23 cellular contexts compared by ENCODE assay signal in the genomic region with DNA sequence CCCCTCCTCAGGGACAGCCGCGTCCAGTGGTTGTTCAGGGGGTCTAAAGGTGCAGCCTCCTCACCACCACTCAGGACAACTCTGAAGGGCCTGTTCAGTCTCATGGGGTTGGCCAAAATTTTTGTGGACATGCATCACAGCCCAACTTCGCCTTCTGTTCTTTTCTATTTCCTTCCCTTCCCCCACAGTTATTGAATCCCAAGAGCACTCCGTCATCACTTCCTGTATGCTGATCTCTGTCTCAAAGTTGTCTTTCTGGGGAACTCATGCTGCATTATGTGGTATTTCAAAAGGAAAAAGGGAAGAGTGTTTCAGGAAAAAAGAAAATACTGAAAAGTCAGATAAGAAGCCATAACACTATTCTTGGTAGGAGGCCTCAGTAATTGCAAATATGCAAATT.
"Had no signal": no experiment of that assay in that cellular context is flagged by ENCODE, and none has a peak within 500 bp of the region (broad histone marks: within the 10 kb centered on the region; RNA-seq: fewer than 3 reads in every experiment).

No MANE protein-coding gene starts in this region.

- DNase-seq: activated CD4-positive, alpha-beta T cell treated with anti-CD3 and anti-CD28 coated beads, Interleukin-2, amount 50 U/mL, for 4 hours; activated effector memory CD4-positive, alpha-beta T cell treated with anti-CD3 and anti-CD28 coated beads, Interleukin-2, amount 50 U/mL, for 16 hours; activated naive CD4-positive, alpha-beta T cell treated with anti-CD3 and anti-CD28 coated beads, Interleukin-2, amount 50 U/mL, for 16 hours; activated T-cell treated with anti-CD3 and anti-CD28 coated beads, Interleukin-2, amount 50 U/mL, for 72 hours; cortex of kidney; heart right ventricle; mesenchymal stem cell; naive thymus-derived CD4-positive, alpha-beta T cell; ovary; psoas muscle; right cardiac atrium; stimulated activated CD4-positive, alpha-beta T cell treated with anti-CD3 and anti-CD28 coated beads, Interleukin-15, amount 100 ng/mL, for 24 hours; stimulated activated CD4-positive, alpha-beta T cell treated with anti-CD3 and anti-CD28 coated beads, Interleukin-2, amount 100 ng/mL, for 48 hours; transverse colon; WERI-Rb-1 had no signal

- H3K36me3 Mint-ChIP-seq: naive thymus-derived CD4-positive, alpha-beta T cell; neural progenitor cell had no signal

- H3K4me1 Mint-ChIP-seq: central memory CD8-positive, alpha-beta T cell; naive thymus-derived CD4-positive, alpha-beta T cell; neural progenitor cell had no signal

- H3K9me3 ChIP-seq: ascending aorta, gastroesophageal sphincter, ovary, transverse colon, vagina had no signal

- H3K4me1 ChIP-seq: ascending aorta, gastroesophageal sphincter, heart right ventricle, neural progenitor cell, psoas muscle, transverse colon, vagina had no signal

- H3K27ac ChIP-seq: ascending aorta, gastroesophageal sphincter, heart right ventricle, neural progenitor cell, ovary, psoas muscle, skin epidermis, transverse colon, vagina, WERI-Rb-1 had no signal

- H3K36me3 ChIP-seq: ascending aorta, gastroesophageal sphincter, heart right ventricle, neural progenitor cell, ovary, transverse colon, vagina, WERI-Rb-1 had no signal

- ATAC-seq: activated T-cell treated with anti-CD3 and anti-CD28 coated beads, Interleukin-2, amount 50 U/mL, for 72 hours; esophagus mucosa; gastroesophageal sphincter; heart right ventricle; naive thymus-derived CD4-positive, alpha-beta T cell; psoas muscle; right cardiac atrium had no signal

- H3K27me3 Mint-ChIP-seq: central memory CD8-positive, alpha-beta T cell; naive thymus-derived CD4-positive, alpha-beta T cell; stimulated activated naive CD8-positive, alpha-beta T cell treated with anti-CD3 and anti-CD28 coated beads, Interleukin-15, Interleukin-2, amounts not matched to agents 100 ng/mL and 50 ng/mL, for 24 hours had no signal

- H3K4me3 Mint-ChIP-seq: activated T-cell treated with anti-CD3 and anti-CD28 coated beads, Interleukin-2, amount 50 U/mL, for 72 hours; central memory CD8-positive, alpha-beta T cell; naive thymus-derived CD4-positive, alpha-beta T cell; neural progenitor cell; stimulated activated naive CD8-positive, alpha-beta T cell treated with anti-CD3 and anti-CD28 coated beads, Interleukin-15, Interleukin-2, amounts not matched to agents 100 ng/mL and 50 ng/mL, for 24 hours had no signal

- H3K27ac Mint-ChIP-seq: activated T-cell treated with anti-CD3 and anti-CD28 coated beads, Interleukin-2, amount 50 U/mL, for 72 hours; naive thymus-derived CD4-positive, alpha-beta T cell; neural progenitor cell; stimulated activated naive CD8-positive, alpha-beta T cell treated with anti-CD3 and anti-CD28 coated beads, Interleukin-15, Interleukin-2, amounts not matched to agents 100 ng/mL and 50 ng/mL, for 24 hours had no signal

- H3K27me3 ChIP-seq: ascending aorta, gastroesophageal sphincter, heart right ventricle, neural progenitor cell, ovary, transverse colon, vagina had no signal

- H3K4me3 ChIP-seq: ascending aorta, gastroesophageal sphincter, heart right ventricle, neural progenitor cell, ovary, psoas muscle, skin epidermis, transverse colon, vagina had no signal
